Comparison of ENCODE assay signal across 18 cellular contexts in genomic region chr12:1497161-1497560, GRCh38.
"Had no signal": no experiment of that assay in that cellular context is flagged by ENCODE, and none has a peak within 500 bp of the region (broad histone marks: within the 10 kb centered on the region; RNA-seq: fewer than 3 reads in every experiment).

No MANE protein-coding gene starts in this region.

- H3K27me3 ChIP-seq: body of pancreas, dorsolateral prefrontal cortex, esophagus squamous epithelium, gastrocnemius medialis, upper lobe of right lung had no signal

- DNase-seq: activated CD4-positive, alpha-beta T cell treated with anti-CD3 and anti-CD28 coated beads for 1 hour; activated CD4-positive, alpha-beta T cell treated with anti-CD3 and anti-CD28 coated beads, Interleukin-2, amount 50 U/mL, for 1 hour; activated CD8-positive, alpha-beta T cell treated with anti-CD3 and anti-CD28 coated beads, Interleukin-2, amount 10 ng/mL, durations not matched to agents 7 days and 5 days; activated gamma-delta T cell; activated naive CD4-positive, alpha-beta T cell treated with anti-CD3 and anti-CD28 coated beads, Interleukin-2, amount 50 U/mL, for 16 hours; activated naive CD8-positive, alpha-beta T cell treated with anti-CD3 and anti-CD28 coated beads, Interleukin-2, amount 50 U/mL, for 24 hours; effector memory CD8-positive, alpha-beta T cell; esophagus squamous epithelium; nephron progenitor cell; stimulated activated CD4-positive, alpha-beta T cell treated with anti-CD3 and anti-CD28 coated beads, Interleukin-2, amount 100 ng/mL, for 48 hours; stimulated activated CD8-positive, alpha-beta memory T cell treated with anti-CD3 and anti-CD28 coated beads, Interleukin-4, amount 100 ng/mL, for 48 hours; stimulated activated naive B cell treated with anti-CD40 and anti-IgM and Interleukin-4, amounts not matched to agents 10 μg/mL and 1 μg/mL and 100 μg/mL, for 72 hours; T-helper 1 cell; upper lobe of right lung had no signal

- H3K4me3 ChIP-seq: body of pancreas, upper lobe of right lung had no signal

- H3K27ac ChIP-seq: body of pancreas, gastrocnemius medialis, upper lobe of right lung had no signal

- H3K9me3 ChIP-seq: body of pancreas, esophagus squamous epithelium, gastrocnemius medialis, thoracic aorta, upper lobe of right lung had no signal

- H3K36me3 ChIP-seq: gastrocnemius medialis, thoracic aorta, upper lobe of right lung had no signal
